In genomic region chr9:81361311-81361710, GRCh38 we compare ENCODE assay signal across 6 cellular contexts.
"Had no signal": no experiment of that assay in that cellular context is flagged by ENCODE, and none has a peak within 500 bp of the region (broad histone marks: within the 10 kb centered on the region; RNA-seq: fewer than 3 reads in every experiment).

No MANE protein-coding gene starts in this region.

- DNase-seq: GM23248, GOT3, H9, HCEC 1CT, IMR-90 had no signal

- H3K4me1 Mint-ChIP-seq: H9 had no signal

- H2AFZ ChIP-seq: GM23248 had no signal

- FAIRE-seq: HTR-8/SVneo had no signal

- H3K4me3 Mint-ChIP-seq: H9 had no signal

- H3K27ac ChIP-seq: GM23248 had no signal

- H3K9ac ChIP-seq: GM23248 had no signal

- H3K27ac Mint-ChIP-seq: H9 had no signal

- H3K4me3 ChIP-seq: GM23248 had no signal
